ENCODE assay signal across 1 cellular context in genomic region chr9:37399336-37399735, GRCh38.
TF ChIP-seq lines count a peak whose summit lies in the region.

No MANE protein-coding gene starts in this region.

TF ChIP-seq in GM12878, 131 proteins besides CTCF, POLR2A, EP300 and RAD21:
- TF ChIP-seq YBX1 (IDR thresholded peaks at IDR 0.05) (no peak), ESRRA (IDR thresholded peaks at IDR 0.05; ENCODE audit: low read length) (no peak), SP1 (IDR thresholded peaks at IDR 0.05; ENCODE audit: low read depth, low read length) (no peak), ATF7 (IDR thresholded peaks at IDR 0.05; ENCODE audit: low read depth) (no peak), MYB (IDR thresholded peaks at IDR 0.05; ENCODE audit: borderline replicate concordance, low read depth, low read length) (no peak), PBX3 (IDR thresholded peaks at IDR 0.05; ENCODE audit: insufficient replicate concordance, low read depth, low read length) (no peak), CREB1 (IDR thresholded peaks at IDR 0.05; ENCODE audit: low read depth) (no peak), ZNF24 (IDR thresholded peaks at IDR 0.05) (no peak), BHLHE40 (IDR thresholded peaks at IDR 0.05; ENCODE audit: borderline replicate concordance in 1 of 2, low read depth in 2 of 2, low read length in 1 of 2) (no peak), PKNOX1 (IDR thresholded peaks at IDR 0.05) (no peak), EZH2 (IDR thresholded peaks at IDR 0.05; ENCODE audit: borderline replicate concordance, control insufficient read depth, low read depth, low read length) (no peak), RB1 (IDR thresholded peaks at IDR 0.05; ENCODE audit: borderline replicate concordance) (no peak), FOXM1 (IDR thresholded peaks at IDR 0.05; ENCODE audit: low read depth, low read length) (no peak)
- TF ChIP-seq, protein P1, sequence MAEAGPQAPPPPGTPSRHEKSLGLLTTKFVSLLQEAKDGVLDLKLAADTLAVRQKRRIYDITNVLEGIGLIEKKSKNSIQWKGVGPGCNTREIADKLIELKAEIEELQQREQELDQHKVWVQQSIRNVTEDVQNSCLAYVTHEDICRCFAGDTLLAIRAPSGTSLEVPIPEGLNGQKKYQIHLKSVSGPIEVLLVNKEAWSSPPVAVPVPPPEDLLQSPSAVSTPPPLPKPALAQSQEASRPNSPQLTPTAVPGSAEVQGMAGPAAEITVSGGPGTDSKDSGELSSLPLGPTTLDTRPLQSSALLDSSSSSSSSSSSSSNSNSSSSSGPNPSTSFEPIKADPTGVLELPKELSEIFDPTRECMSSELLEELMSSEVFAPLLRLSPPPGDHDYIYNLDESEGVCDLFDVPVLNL (IDR thresholded peaks at IDR 0.05; ENCODE audit: low read depth, low read length), result no peak
- TF ChIP-seq, protein P2, sequence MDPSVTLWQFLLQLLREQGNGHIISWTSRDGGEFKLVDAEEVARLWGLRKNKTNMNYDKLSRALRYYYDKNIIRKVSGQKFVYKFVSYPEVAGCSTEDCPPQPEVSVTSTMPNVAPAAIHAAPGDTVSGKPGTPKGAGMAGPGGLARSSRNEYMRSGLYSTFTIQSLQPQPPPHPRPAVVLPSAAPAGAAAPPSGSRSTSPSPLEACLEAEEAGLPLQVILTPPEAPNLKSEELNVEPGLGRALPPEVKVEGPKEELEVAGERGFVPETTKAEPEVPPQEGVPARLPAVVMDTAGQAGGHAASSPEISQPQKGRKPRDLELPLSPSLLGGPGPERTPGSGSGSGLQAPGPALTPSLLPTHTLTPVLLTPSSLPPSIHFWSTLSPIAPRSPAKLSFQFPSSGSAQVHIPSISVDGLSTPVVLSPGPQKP (IDR thresholded peaks at IDR 0.05; ENCODE audit: low read depth, low read length), result no peak
- TF ChIP-seq, protein P3, sequence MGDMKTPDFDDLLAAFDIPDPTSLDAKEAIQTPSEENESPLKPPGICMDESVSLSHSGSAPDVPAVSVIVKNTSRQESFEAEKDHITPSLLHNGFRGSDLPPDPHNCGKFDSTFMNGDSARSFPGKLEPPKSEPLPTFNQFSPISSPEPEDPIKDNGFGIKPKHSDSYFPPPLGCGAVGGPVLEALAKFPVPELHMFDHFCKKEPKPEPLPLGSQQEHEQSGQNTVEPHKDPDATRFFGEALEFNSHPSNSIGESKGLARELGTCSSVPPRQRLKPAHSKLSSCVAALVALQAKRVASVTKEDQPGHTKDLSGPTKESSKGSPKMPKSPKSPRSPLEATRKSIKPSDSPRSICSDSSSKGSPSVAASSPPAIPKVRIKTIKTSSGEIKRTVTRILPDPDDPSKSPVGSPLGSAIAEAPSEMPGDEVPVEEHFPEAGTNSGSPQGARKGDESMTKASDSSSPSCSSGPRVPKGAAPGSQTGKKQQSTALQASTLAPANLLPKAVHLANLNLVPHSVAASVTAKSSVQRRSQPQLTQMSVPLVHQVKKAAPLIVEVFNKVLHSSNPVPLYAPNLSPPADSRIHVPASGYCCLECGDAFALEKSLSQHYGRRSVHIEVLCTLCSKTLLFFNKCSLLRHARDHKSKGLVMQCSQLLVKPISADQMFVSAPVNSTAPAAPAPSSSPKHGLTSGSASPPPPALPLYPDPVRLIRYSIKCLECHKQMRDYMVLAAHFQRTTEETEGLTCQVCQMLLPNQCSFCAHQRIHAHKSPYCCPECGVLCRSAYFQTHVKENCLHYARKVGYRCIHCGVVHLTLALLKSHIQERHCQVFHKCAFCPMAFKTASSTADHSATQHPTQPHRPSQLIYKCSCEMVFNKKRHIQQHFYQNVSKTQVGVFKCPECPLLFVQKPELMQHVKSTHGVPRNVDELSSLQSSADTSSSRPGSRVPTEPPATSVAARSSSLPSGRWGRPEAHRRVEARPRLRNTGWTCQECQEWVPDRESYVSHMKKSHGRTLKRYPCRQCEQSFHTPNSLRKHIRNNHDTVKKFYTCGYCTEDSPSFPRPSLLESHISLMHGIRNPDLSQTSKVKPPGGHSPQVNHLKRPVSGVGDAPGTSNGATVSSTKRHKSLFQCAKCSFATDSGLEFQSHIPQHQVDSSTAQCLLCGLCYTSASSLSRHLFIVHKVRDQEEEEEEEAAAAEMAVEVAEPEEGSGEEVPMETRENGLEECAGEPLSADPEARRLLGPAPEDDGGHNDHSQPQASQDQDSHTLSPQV (IDR thresholded peaks at IDR 0.05), result no peak
- TF ChIP-seq, protein P4, sequence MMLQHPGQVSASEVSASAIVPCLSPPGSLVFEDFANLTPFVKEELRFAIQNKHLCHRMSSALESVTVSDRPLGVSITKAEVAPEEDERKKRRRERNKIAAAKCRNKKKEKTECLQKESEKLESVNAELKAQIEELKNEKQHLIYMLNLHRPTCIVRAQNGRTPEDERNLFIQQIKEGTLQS (IDR thresholded peaks at IDR 0.05; ENCODE audit: borderline replicate concordance, extremely low read depth, low read depth, low read length), result no peak
- TF ChIP-seq, protein P5, sequence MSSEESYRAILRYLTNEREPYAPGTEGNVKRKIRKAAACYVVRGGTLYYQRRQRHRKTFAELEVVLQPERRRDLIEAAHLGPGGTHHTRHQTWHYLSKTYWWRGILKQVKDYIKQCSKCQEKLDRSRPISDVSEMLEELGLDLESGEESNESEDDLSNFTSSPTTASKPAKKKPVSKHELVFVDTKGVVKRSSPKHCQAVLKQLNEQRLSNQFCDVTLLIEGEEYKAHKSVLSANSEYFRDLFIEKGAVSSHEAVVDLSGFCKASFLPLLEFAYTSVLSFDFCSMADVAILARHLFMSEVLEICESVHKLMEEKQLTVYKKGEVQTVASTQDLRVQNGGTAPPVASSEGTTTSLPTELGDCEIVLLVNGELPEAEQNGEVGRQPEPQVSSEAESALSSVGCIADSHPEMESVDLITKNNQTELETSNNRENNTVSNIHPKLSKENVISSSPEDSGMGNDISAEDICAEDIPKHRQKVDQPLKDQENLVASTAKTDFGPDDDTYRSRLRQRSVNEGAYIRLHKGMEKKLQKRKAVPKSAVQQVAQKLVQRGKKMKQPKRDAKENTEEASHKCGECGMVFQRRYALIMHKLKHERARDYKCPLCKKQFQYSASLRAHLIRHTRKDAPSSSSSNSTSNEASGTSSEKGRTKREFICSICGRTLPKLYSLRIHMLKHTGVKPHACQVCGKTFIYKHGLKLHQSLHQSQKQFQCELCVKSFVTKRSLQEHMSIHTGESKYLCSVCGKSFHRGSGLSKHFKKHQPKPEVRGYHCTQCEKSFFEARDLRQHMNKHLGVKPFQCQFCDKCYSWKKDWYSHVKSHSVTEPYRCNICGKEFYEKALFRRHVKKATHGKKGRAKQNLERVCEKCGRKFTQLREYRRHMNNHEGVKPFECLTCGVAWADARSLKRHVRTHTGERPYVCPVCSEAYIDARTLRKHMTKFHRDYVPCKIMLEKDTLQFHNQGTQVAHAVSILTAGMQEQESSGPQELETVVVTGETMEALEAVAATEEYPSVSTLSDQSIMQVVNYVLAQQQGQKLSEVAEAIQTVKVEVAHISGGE (CRISPR knock-in tag; IDR thresholded peaks at IDR 0.05), result no peak
- TF ChIP-seq, protein P6, sequence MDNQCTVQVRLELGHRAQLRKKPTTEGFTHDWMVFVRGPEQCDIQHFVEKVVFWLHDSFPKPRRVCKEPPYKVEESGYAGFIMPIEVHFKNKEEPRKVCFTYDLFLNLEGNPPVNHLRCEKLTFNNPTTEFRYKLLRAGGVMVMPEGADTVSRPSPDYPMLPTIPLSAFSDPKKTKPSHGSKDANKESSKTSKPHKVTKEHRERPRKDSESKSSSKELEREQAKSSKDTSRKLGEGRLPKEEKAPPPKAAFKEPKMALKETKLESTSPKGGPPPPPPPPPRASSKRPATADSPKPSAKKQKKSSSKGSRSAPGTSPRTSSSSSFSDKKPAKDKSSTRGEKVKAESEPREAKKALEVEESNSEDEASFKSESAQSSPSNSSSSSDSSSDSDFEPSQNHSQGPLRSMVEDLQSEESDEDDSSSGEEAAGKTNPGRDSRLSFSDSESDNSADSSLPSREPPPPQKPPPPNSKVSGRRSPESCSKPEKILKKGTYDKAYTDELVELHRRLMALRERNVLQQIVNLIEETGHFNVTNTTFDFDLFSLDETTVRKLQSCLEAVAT (IDR thresholded peaks at IDR 0.05), result no peak
